In genomic region chr14:68020493-68020892, GRCh38 we compare ENCODE assay signal across 18 cellular contexts.
A peak's percentile ranks its signal among the peaks of the same experiment; 100 is the strongest.
DNase-seq lines count a peak whose midpoint lies in the region; ATAC-seq and TF ChIP-seq lines count a peak whose summit lies in the region.
"Had no signal": no experiment of that assay in that cellular context is flagged by ENCODE, and none has a peak within 500 bp of the region (broad histone marks: within the 10 kb centered on the region; RNA-seq: fewer than 3 reads in every experiment).

No MANE protein-coding gene starts in this region.

- no peaks in the 10 kb centered on the region for H3K27me3 Mint-ChIP-seq in nephron (ENCODE audit: low read depth)
- H3K27me3 Mint-ChIP-seq: B cell; CD4-positive, alpha-beta T cell; IgD-negative memory B cell had no signal

- no peaks in the 10 kb centered on the region for H3K9me3 ChIP-seq in HCT116 (ENCODE audit: control insufficient read depth in 1 of 2, insufficient read depth in 1 of 2, low read depth in 1 of 2, low read length in 2 of 2)
- H3K9me3 ChIP-seq: Caco-2, SJSA1 had no signal

- peak overlapping the region in 2 of 3 experiments; percentile 2 to 43 for H3K27ac Mint-ChIP-seq in nephron
- H3K27ac Mint-ChIP-seq: B cell; CD4-positive, alpha-beta T cell; IgD-negative memory B cell had no signal

- H3K9ac ChIP-seq in HCT116 (ENCODE audit: low read length): no peak overlapping the region

- no peak for TF ChIP-seq RAD21 in HCT116 (IDR thresholded peaks at IDR 0.05; ENCODE audit: low read depth)

- RAD21 ChIA-PET in HCT116 (lab: Charles Lee; ENCODE audit: low non-redundant PET in 1 of 2, low total read pairs in 2 of 2, uncharacterized antibody in 2 of 2, unreplicated experiment in 2 of 2): no interaction called here

- no peak for TF ChIP-seq POLR2A in HCT116 (IDR thresholded peaks at IDR 0.05; ENCODE audit: borderline replicate concordance, extremely low read depth, insufficient read depth, insufficient read length)

- no peak overlapping the region for H3K4me3 Mint-ChIP-seq in nephron
- H3K4me3 Mint-ChIP-seq: B cell; CD4-positive, alpha-beta T cell; IgD-negative memory B cell had no signal

- CTCF ChIA-PET in HCT116 (lab: Charles Lee): no interaction called here

- H3K4me1 Mint-ChIP-seq in nephron: peaks cover 13% of the 10 kb centered on the region

- H3K4me3 ChIP-seq in HCT116 (replicated peaks in 1 of 2; ENCODE audit: low read depth in 1 of 2, low read length in 2 of 2): no peak overlapping the region
- H3K4me3 ChIP-seq: SJSA1 had no signal

- no peaks in the 10 kb centered on the region for H3K9me2 ChIP-seq in HCT116 (ENCODE audit: insufficient read depth)

- no TSS peak for BruUV-seq in HCT116 (replicated peaks; lab: Mats Ljungman, UMichigan)

- intact Hi-C loops in HCT116 (cut with micrococcal nuclease): no loop called here

- no peak overlapping the region for H3K27ac ChIP-seq in HCT116 (ENCODE audit: low read depth, low read length)
- H3K27ac ChIP-seq: 22Rv1, SJSA1 had no signal

- H2AFZ ChIP-seq in HCT116 (ENCODE audit: low read depth, low read length, poor library complexity, severe bottlenecking): no peak overlapping the region

- peaks cover 14% of the 10 kb centered on the region for H3K9me3 Mint-ChIP-seq in nephron

- POLR2A ChIA-PET in HCT116 (lab: Charles Lee): no interaction called here

- no peak for ATAC-seq in HCT116
- ATAC-seq in SK-N-SH treated with all-trans-retinoic acid at 6 μM for 48 hours: no peak
- ATAC-seq: Panc1 had no signal

- no peaks in the 10 kb centered on the region for H3K79me2 ChIP-seq in HCT116 (ENCODE audit: insufficient read depth, low read length)

- no peaks in the 10 kb centered on the region for H3K27me3 ChIP-seq in HCT116 (ENCODE audit: insufficient read depth, low read length)
- H3K27me3 ChIP-seq: SJSA1 had no signal

- TF ChIP-seq CTCF in HCT116 (IDR thresholded peaks at IDR 0.05 in 2 of 3, conservative IDR thresholded peaks at IDR 0.05 in 1 of 3; ENCODE audit: borderline replicate concordance in 1 of 3, insufficient read depth in 1 of 3, low read depth in 2 of 3, low read length in 2 of 3) (no peak), nephron (IDR thresholded peaks at IDR 0.05; ENCODE audit: unreplicated experiment in 3 of 3) (no peak)

- no peaks in the 10 kb centered on the region for H3K36me3 ChIP-seq in HCT116 (ENCODE audit: control insufficient read depth in 1 of 2, insufficient read depth in 2 of 2, low read length in 2 of 2)
- H3K36me3 ChIP-seq: SJSA1 had no signal

- no peaks in the 10 kb centered on the region for H4K20me1 ChIP-seq in HCT116 (ENCODE audit: insufficient read depth)

- peaks cover 6% of the 10 kb centered on the region for H3K36me3 Mint-ChIP-seq in nephron (ENCODE audit: low read depth)
- H3K36me3 Mint-ChIP-seq: IgD-negative memory B cell had no signal

- H3K4me2 ChIP-seq in HCT116 (ENCODE audit: low read length): no peak overlapping the region

- peaks cover 0 to 10% of the 10 kb centered on the region in 2 experiments; a peak in 2 of 4 replicates for H3K4me1 ChIP-seq in HCT116 (ENCODE audit: control insufficient read depth in 1 of 2, insufficient read depth in 2 of 2, low read length in 2 of 2)

- DNase-seq in DMS53 (lab: John Stamatoyannopoulos, UW): peak; percentile 47
- DNase-seq in DMS53 treated with DMSO at 0.1 percent for 48 hours (lab: John Stamatoyannopoulos, UW; ENCODE audit: unreplicated experiment): no peak
- DNase-seq in HCT116 (ENCODE audit: low read depth, low spot score): no peak
- peak; percentile 38 to 55 for DNase-seq in NCI-H526 (lab: John Stamatoyannopoulos, UW)
- no peak for DNase-seq in retina
- no peak for DNase-seq in GF-D8 (lab: John Stamatoyannopoulos, UW)
- DNase-seq: Caco-2; CD4-positive, alpha-beta T cell; EL; MM.1S; SW 1271 had no signal

TF ChIP-seq in HCT116, 20 proteins besides CTCF, POLR2A, EP300 and RAD21:
- 0 out of 2 replicates have a peak, but pooled peaks have one; percentile 38 for TF ChIP-seq CEBPB (IDR thresholded peaks at IDR 0.05; ENCODE audit: low read depth)
- no peak for TF ChIP-seq MAX (IDR thresholded peaks at IDR 0.05)

TF ChIP-seq in SK-N-SH treated with all-trans-retinoic acid at 6 μM for 48 hours, 23 proteins besides CTCF, POLR2A, EP300 and RAD21:
- no peak for TF ChIP-seq ZNF8 (CRISPR knock-in tag; IDR thresholded peaks at IDR 0.05)
- TF ChIP-seq GLIS3 (CRISPR knock-in tag; IDR thresholded peaks at IDR 0.05): no peak
- TF ChIP-seq BACH2 (CRISPR knock-in tag; IDR thresholded peaks at IDR 0.05; ENCODE audit: borderline replicate concordance): no peak
- TF ChIP-seq TCF4 (CRISPR knock-in tag; IDR thresholded peaks at IDR 0.05; ENCODE audit: borderline replicate concordance): no peak
- TF ChIP-seq CSRNP3 (CRISPR knock-in tag; IDR thresholded peaks at IDR 0.05): no peak
- TF ChIP-seq CSDC2 (CRISPR knock-in tag; IDR thresholded peaks at IDR 0.05): no peak
- no peak for TF ChIP-seq ESRRG (CRISPR knock-in tag; IDR thresholded peaks at IDR 0.05)
- no peak for TF ChIP-seq TOX (CRISPR knock-in tag; IDR thresholded peaks at IDR 0.05; ENCODE audit: borderline replicate concordance)

Comparison
In these comparisons a context has a peak if more than half of its experiments do, and no peak if none do; other contexts are left out.
1. DNase-seq: peak in DMS53 (single experiment) and NCI-H526 (2 of 2); none in DMS53 treated with DMSO at 0.1 percent for 48 hours (single experiment), HCT116 (single experiment), retina (single experiment) and GF-D8 (single experiment).